In genomic region chr17:16439303-16439791, GRCh38 we compare ENCODE assay signal across 1 cellular context.
TF ChIP-seq lines count a peak whose summit lies in the region.

No MANE protein-coding gene starts in this region.

TF ChIP-seq in GM23338, 12 proteins besides CTCF, POLR2A, EP300 and RAD21 (continued from another document):
- TF ChIP-seq, protein P1, sequence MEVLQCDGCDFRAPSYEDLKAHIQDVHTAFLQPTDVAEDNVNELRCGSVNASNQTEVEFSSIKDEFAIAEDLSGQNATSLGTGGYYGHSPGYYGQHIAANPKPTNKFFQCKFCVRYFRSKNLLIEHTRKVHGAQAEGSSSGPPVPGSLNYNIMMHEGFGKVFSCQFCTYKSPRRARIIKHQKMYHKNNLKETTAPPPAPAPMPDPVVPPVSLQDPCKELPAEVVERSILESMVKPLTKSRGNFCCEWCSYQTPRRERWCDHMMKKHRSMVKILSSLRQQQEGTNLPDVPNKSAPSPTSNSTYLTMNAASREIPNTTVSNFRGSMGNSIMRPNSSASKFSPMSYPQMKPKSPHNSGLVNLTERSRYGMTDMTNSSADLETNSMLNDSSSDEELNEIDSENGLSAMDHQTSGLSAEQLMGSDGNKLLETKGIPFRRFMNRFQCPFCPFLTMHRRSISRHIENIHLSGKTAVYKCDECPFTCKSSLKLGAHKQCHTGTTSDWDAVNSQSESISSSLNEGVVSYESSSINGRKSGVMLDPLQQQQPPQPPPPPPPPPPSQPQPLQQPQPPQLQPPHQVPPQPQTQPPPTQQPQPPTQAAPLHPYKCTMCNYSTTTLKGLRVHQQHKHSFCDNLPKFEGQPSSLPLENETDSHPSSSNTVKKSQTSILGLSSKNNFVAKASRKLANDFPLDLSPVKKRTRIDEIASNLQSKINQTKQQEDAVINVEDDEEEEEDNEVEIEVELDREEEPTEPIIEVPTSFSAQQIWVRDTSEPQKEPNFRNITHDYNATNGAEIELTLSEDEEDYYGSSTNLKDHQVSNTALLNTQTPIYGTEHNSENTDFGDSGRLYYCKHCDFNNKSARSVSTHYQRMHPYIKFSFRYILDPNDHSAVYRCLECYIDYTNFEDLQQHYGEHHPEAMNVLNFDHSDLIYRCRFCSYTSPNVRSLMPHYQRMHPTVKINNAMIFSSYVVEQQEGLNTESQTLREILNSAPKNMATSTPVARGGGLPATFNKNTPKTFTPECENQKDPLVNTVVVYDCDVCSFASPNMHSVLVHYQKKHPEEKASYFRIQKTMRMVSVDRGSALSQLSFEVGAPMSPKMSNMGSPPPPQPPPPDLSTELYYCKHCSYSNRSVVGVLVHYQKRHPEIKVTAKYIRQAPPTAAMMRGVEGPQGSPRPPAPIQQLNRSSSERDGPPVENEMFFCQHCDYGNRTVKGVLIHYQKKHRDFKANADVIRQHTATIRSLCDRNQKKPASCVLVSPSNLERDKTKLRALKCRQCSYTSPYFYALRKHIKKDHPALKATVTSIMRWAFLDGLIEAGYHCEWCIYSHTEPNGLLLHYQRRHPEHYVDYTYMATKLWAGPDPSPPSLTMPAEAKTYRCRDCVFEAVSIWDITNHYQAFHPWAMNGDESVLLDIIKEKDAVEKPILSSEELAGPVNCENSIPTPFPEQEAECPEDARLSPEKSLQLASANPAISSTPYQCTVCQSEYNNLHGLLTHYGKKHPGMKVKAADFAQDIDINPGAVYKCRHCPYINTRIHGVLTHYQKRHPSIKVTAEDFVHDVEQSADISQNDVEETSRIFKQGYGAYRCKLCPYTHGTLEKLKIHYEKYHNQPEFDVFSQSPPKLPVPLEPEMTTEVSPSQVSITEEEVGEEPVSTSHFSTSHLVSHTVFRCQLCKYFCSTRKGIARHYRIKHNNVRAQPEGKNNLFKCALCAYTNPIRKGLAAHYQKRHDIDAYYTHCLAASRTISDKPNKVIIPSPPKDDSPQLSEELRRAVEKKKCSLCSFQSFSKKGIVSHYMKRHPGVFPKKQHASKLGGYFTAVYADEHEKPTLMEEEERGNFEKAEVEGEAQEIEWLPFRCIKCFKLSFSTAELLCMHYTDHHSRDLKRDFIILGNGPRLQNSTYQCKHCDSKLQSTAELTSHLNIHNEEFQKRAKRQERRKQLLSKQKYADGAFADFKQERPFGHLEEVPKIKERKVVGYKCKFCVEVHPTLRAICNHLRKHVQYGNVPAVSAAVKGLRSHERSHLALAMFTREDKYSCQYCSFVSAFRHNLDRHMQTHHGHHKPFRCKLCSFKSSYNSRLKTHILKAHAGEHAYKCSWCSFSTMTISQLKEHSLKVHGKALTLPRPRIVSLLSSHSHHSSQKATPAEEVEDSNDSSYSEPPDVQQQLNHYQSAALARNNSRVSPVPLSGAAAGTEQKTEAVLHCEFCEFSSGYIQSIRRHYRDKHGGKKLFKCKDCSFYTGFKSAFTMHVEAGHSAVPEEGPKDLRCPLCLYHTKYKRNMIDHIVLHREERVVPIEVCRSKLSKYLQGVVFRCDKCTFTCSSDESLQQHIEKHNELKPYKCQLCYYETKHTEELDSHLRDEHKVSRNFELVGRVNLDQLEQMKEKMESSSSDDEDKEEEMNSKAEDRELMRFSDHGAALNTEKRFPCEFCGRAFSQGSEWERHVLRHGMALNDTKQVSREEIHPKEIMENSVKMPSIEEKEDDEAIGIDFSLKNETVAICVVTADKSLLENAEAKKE (CRISPR knock-in tag; IDR thresholded peaks at IDR 0.05), result no peak
- TF ChIP-seq, protein P2, sequence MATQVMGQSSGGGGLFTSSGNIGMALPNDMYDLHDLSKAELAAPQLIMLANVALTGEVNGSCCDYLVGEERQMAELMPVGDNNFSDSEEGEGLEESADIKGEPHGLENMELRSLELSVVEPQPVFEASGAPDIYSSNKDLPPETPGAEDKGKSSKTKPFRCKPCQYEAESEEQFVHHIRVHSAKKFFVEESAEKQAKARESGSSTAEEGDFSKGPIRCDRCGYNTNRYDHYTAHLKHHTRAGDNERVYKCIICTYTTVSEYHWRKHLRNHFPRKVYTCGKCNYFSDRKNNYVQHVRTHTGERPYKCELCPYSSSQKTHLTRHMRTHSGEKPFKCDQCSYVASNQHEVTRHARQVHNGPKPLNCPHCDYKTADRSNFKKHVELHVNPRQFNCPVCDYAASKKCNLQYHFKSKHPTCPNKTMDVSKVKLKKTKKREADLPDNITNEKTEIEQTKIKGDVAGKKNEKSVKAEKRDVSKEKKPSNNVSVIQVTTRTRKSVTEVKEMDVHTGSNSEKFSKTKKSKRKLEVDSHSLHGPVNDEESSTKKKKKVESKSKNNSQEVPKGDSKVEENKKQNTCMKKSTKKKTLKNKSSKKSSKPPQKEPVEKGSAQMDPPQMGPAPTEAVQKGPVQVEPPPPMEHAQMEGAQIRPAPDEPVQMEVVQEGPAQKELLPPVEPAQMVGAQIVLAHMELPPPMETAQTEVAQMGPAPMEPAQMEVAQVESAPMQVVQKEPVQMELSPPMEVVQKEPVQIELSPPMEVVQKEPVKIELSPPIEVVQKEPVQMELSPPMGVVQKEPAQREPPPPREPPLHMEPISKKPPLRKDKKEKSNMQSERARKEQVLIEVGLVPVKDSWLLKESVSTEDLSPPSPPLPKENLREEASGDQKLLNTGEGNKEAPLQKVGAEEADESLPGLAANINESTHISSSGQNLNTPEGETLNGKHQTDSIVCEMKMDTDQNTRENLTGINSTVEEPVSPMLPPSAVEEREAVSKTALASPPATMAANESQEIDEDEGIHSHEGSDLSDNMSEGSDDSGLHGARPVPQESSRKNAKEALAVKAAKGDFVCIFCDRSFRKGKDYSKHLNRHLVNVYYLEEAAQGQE (IDR thresholded peaks at IDR 0.05; ENCODE audit: unreplicated experiment), result no peak
- TF ChIP-seq POLR2AphosphoS5 (IDR thresholded peaks at IDR 0.05; ENCODE audit: low read depth), result no peak
